ENCODE assay signal across 9 cellular contexts in genomic region chr4:186948361-186949291, GRCh38.
DNase-seq lines count a peak whose midpoint lies in the region; ATAC-seq and TF ChIP-seq lines count a peak whose summit lies in the region.
"Had no signal": no experiment of that assay in that cellular context is flagged by ENCODE, and none has a peak within 500 bp of the region (broad histone marks: within the 10 kb centered on the region; RNA-seq: fewer than 3 reads in every experiment).

No MANE protein-coding gene starts in this region.

- CTCF ChIA-PET in CD8-positive, alpha-beta memory T cell (lab: Charles Lee): no interaction called here

- no peaks in the 10 kb centered on the region for H3K36me3 ChIP-seq in BE2C
- H3K36me3 ChIP-seq in CD8-positive, alpha-beta memory T cell (ENCODE audit: insufficient read depth, low read length): no peaks in the 10 kb centered on the region

- H3K9me3 Mint-ChIP-seq in chondrocyte (ENCODE audit: low read depth): peaks cover 5% of the 10 kb centered on the region
- no peaks in the 10 kb centered on the region for H3K9me3 Mint-ChIP-seq in nephron
- H3K9me3 Mint-ChIP-seq in CD8-positive, alpha-beta memory T cell: peaks cover 2 to 8% (median 6%) of the 10 kb centered on the region in 5 donors

- DNase-seq in BE2C (peak; percentile 53), M059J (ENCODE audit: low read depth) (peak; percentile 37), chondrocyte (ENCODE audit: low spot score) (no peak), amygdala (lab: John Stamatoyannopoulos, UW) (no peak), CD1c-positive myeloid dendritic cell (ENCODE audit: extremely low spot score) (no peak)
- DNase-seq in CD8-positive, alpha-beta memory T cell: no peak
- DNase-seq: T1000 had no signal

- H3K27me3 Mint-ChIP-seq in chondrocyte (ENCODE audit: low read depth) (no peaks in the 10 kb centered on the region), nephron (ENCODE audit: low read depth) (peaks cover 11% of the 10 kb centered on the region)
- no peaks in the 10 kb centered on the region for H3K27me3 Mint-ChIP-seq in CD8-positive, alpha-beta memory T cell

- POLR2A ChIA-PET in CD8-positive, alpha-beta memory T cell (lab: Charles Lee): no interaction called here

- no peak overlapping the region for H3K27ac ChIP-seq in CD8-positive, alpha-beta memory T cell (ENCODE audit: low read depth, low read length)

- ATAC-seq in GM21381 (IDR thresholded peaks at IDR 0.05; ENCODE audit: unreplicated experiment): no peak

- H3K4me1 Mint-ChIP-seq in chondrocyte (ENCODE audit: low read depth) (peaks cover 17% of the 10 kb centered on the region), nephron (peaks cover 51% of the 10 kb centered on the region)
- H3K4me1 Mint-ChIP-seq in CD8-positive, alpha-beta memory T cell: no peaks in the 10 kb centered on the region

- peak overlapping the region; percentile 3 for H3K4me3 ChIP-seq in BE2C (ENCODE audit: low read depth, low read length)
- H3K4me3 ChIP-seq in CD8-positive, alpha-beta memory T cell (ENCODE audit: low read length): no peak overlapping the region

- H3K27me3 ChIP-seq in BE2C: no peaks in the 10 kb centered on the region
- H3K27me3 ChIP-seq in CD8-positive, alpha-beta memory T cell (ENCODE audit: insufficient read depth, low read length, poor library complexity, severe bottlenecking): no peaks in the 10 kb centered on the region

- 0 out of 2 replicates have a peak, but pooled peaks cover 4% of the 10 kb centered on the region for H3K4me1 ChIP-seq in BE2C
- H3K4me1 ChIP-seq in CD8-positive, alpha-beta memory T cell (ENCODE audit: insufficient read depth, low read length): no peaks in the 10 kb centered on the region

- H3K9me3 ChIP-seq in BE2C: no peaks in the 10 kb centered on the region
- no peaks in the 10 kb centered on the region for H3K9me3 ChIP-seq in CD8-positive, alpha-beta memory T cell (ENCODE audit: low read length)

- H3K36me3 Mint-ChIP-seq in chondrocyte (ENCODE audit: low read depth): no peaks in the 10 kb centered on the region
- H3K36me3 Mint-ChIP-seq in nephron (ENCODE audit: low read depth): no peaks in the 10 kb centered on the region
- no peaks in the 10 kb centered on the region for H3K36me3 Mint-ChIP-seq in CD8-positive, alpha-beta memory T cell

- H3K4me3 Mint-ChIP-seq in chondrocyte (ENCODE audit: unreplicated experiment): peak overlapping the region; percentile 7
- H3K4me3 Mint-ChIP-seq in nephron: peak overlapping the region in 1 of 3 experiments; percentile 32
- no peak overlapping the region for H3K4me3 Mint-ChIP-seq in CD8-positive, alpha-beta memory T cell

- peak; percentile 68 for TF ChIP-seq CTCF in BE2C (IDR thresholded peaks at IDR 0.05; ENCODE audit: low read depth, low read length)
- peak; percentile 79 for TF ChIP-seq CTCF in chondrocyte (IDR thresholded peaks at IDR 0.05)
- TF ChIP-seq CTCF in nephron (IDR thresholded peaks at IDR 0.05; ENCODE audit: unreplicated experiment in 3 of 3): peak; percentile 54 to 61 (median 55)

- H3K27ac Mint-ChIP-seq in chondrocyte (ENCODE audit: unreplicated experiment) (peak overlapping the region; percentile 49), nephron (peak overlapping the region; percentile 37 to 61 (median 38))
- no peak overlapping the region for H3K27ac Mint-ChIP-seq in CD8-positive, alpha-beta memory T cell

Comparison
In these comparisons a context has a peak if more than half of its experiments do, and no peak if none do; other contexts are left out.
1. DNase-seq: peak in BE2C (single experiment) and M059J (single experiment); none in chondrocyte (single experiment), CD8-positive, alpha-beta memory T cell (0 of 5), amygdala (0 of 56) and CD1c-positive myeloid dendritic cell (single experiment).
2. H3K27ac Mint-ChIP-seq: peak in chondrocyte (single experiment) and nephron (3 of 3); none in CD8-positive, alpha-beta memory T cell (0 of 8).
3. Peak in every context shown above with its lines, with median percentiles within 50 percentile points of each other: CTCF ChIP-seq.